In the genomic region with DNA sequence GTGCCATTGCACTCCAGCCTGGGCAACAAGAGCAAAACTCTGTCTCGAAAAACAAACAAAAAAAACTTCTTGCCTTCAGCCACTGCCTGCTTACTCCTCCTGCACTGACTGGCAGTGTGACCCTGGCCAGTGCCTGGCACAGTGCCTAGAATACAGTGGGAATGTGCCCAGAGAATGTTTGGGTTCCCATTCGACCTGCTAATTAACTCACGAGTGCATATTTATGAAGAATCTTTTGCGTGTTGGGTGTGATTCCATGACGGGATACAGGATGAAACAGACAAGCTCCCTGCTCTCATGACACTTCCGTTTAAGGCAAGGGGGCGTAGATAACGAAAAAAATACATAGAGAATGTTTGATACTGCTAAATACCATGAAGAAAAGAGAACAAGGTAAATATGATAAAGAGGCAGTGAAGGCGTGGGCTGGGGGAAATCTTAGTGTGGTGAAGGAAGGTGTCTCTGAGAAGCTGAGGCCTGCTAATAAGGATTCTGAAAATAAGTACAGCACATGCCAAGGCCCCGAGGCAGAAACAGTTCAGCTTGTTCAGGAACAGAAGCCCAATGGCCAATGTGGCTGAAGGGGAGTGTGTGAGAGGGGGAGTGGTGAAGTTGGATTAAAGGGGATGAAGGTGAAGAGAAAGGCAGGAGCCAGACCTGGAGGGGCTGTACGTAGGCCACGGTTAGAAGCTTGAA, we compare ENCODE assay signal across 1 cellular context.
TF ChIP-seq lines count a peak whose summit lies in the region.

No MANE protein-coding gene starts in this region.

TF ChIP-seq in HepG2, 621 proteins besides CTCF, POLR2A, EP300 and RAD21:
- TF ChIP-seq SRF (IDR thresholded peaks at IDR 0.05; ENCODE audit: low read depth, low read length) (peak; percentile 32; the same call in 1 of the 2 replicates), DR1 (CRISPR knock-in tag; IDR thresholded peaks at IDR 0.05) (no peak)
